ENCODE assay signal across 11 cellular contexts in genomic region chr10:14200645-14201534, GRCh38.
A peak's percentile ranks its signal among the peaks of the same experiment; 100 is the strongest.
DNase-seq lines count a peak whose midpoint lies in the region; ATAC-seq and TF ChIP-seq lines count a peak whose summit lies in the region.
"Had no signal": no experiment of that assay in that cellular context is flagged by ENCODE, and none has a peak within 500 bp of the region (broad histone marks: within the 10 kb centered on the region; RNA-seq: fewer than 3 reads in every experiment).

No MANE protein-coding gene starts in this region.

- H3K36me3 ChIP-seq in OCI-LY3 (replicated peaks; ENCODE audit: low read depth, low read length) = no peaks in the 10 kb centered on the region
- H3K36me3 ChIP-seq in transverse colon = no peaks in the 10 kb centered on the region
- H3K36me3 ChIP-seq: HAP-1 had no signal

- TF ChIP-seq CTCF in OCI-LY3 (IDR thresholded peaks at IDR 0.05; ENCODE audit: low read depth, low read length) (peak; percentile 34), epithelial cell of proximal tubule (conservative IDR thresholded peaks at IDR 0.05; ENCODE audit: low read depth, low read length) (peak; percentile 51), transverse colon (IDR thresholded peaks at IDR 0.05) (peak in 1 of 5 experiments; percentile 11)

- 27 to 42% methylated on average over 5 to 16 of the region's 16 CpGs for WGBS in transverse colon (ENCODE audit: low coverage in 1 of 2), 2 donors

- intact Hi-C loops in transverse colon (cut with DNase I; ENCODE audit: low total_unique reads) = loop anchor here (5.0 kb wide), 1 partner anchor 221 kb away; no protein-coding TSS in a partner anchor

- H3K9me3 ChIP-seq in OCI-LY3 (ENCODE audit: insufficient read depth, low read length) (no peaks in the 10 kb centered on the region), transverse colon (no peaks in the 10 kb centered on the region)
- H3K9me3 ChIP-seq: HAP-1 had no signal

- no peak for TF ChIP-seq EP300 in transverse colon (IDR thresholded peaks at IDR 0.05; ENCODE audit: low read depth)

- H3K27ac ChIP-seq in OCI-LY3 (ENCODE audit: low read length) (no peak overlapping the region), transverse colon (no peak overlapping the region)
- H3K27ac ChIP-seq: VCaP had no signal

- TF ChIP-seq POLR2A in transverse colon (IDR thresholded peaks at IDR 0.05) = no peak

- H3K4me2 ChIP-seq in OCI-LY3 (ENCODE audit: low read length) = no peak overlapping the region

- no peak overlapping the region for H2AFZ ChIP-seq in OCI-LY3 (ENCODE audit: low read depth, low read length)

- H3K4me1 ChIP-seq in OCI-LY3 (ENCODE audit: low read length) (no peaks in the 10 kb centered on the region), transverse colon (no peaks in the 10 kb centered on the region)
- H3K4me1 ChIP-seq: HAP-1 had no signal

- peak; percentile 30 for DNase-seq in stimulated activated CD4-positive, alpha-beta T cell treated with anti-CD3 and anti-CD28 coated beads, Interleukin-15, amount 100 ng/mL, for 24 hours
- DNase-seq in stimulated activated CD4-positive, alpha-beta T cell treated with anti-CD3 and anti-CD28 coated beads, Interleukin-4, amount 100 ng/mL, for 24 hours = no peak
- no peak for DNase-seq in epithelial cell of proximal tubule (ENCODE audit: low read depth)
- DNase-seq in transverse colon = peak; percentile 8
- no peak for DNase-seq in T-helper 2 cell
- DNase-seq: NCI-H1048 had no signal

- H3K27me3 ChIP-seq in OCI-LY3 (ENCODE audit: low read depth, low read length) (peaks cover 6% of the 10 kb centered on the region; the same call in 1 of the 2 replicates), transverse colon (peaks cover 33% of the 10 kb centered on the region)

- in situ Hi-C loops in transverse colon (cut with MboI; ENCODE audit: low pct_ligation_motif_present in 1 of 4, low pct_unique_long_range_greater_than_20kb in 1 of 4, low sequenced_read_pairs in 3 of 4) = loop anchor here in 2 of 4 donors (10.0 to 25.0 kb wide), 3 partner anchors 261 to 611 kb away; no protein-coding TSS in a partner anchor

- H4K20me1 ChIP-seq in OCI-LY3 (ENCODE audit: insufficient read depth, low read length) = no peaks in the 10 kb centered on the region

- H3K4me3 ChIP-seq in OCI-LY3 (ENCODE audit: low read length) (no peak overlapping the region), epithelial cell of proximal tubule (ENCODE audit: low read depth, low read length) (no peak overlapping the region), transverse colon (no peak overlapping the region)
- H3K4me3 ChIP-seq: HAP-1 had no signal

- no peak for ATAC-seq in HG03439 (IDR thresholded peaks at IDR 0.05; ENCODE audit: unreplicated experiment)
- no peak for ATAC-seq in GM18519 (IDR thresholded peaks at IDR 0.05; ENCODE audit: low FRiP score, unreplicated experiment)

- H3K9ac ChIP-seq in OCI-LY3 (ENCODE audit: low read length) = no peak overlapping the region

- H3K79me2 ChIP-seq in OCI-LY3 (ENCODE audit: low read length) = no peaks in the 10 kb centered on the region

Comparison
In these comparisons a context has a peak if more than half of its experiments do, and no peak if none do; other contexts are left out.
1. DNase-seq: peak in stimulated activated CD4-positive, alpha-beta T cell treated with anti-CD3 and anti-CD28 coated beads, Interleukin-15, amount 100 ng/mL, for 24 hours (single experiment) and transverse colon (single experiment); none in stimulated activated CD4-positive, alpha-beta T cell treated with anti-CD3 and anti-CD28 coated beads, Interleukin-4, amount 100 ng/mL, for 24 hours (single experiment), epithelial cell of proximal tubule (single experiment) and T-helper 2 cell (0 of 5).